ENCODE assay signal across 27 cellular contexts in the genomic region with DNA sequence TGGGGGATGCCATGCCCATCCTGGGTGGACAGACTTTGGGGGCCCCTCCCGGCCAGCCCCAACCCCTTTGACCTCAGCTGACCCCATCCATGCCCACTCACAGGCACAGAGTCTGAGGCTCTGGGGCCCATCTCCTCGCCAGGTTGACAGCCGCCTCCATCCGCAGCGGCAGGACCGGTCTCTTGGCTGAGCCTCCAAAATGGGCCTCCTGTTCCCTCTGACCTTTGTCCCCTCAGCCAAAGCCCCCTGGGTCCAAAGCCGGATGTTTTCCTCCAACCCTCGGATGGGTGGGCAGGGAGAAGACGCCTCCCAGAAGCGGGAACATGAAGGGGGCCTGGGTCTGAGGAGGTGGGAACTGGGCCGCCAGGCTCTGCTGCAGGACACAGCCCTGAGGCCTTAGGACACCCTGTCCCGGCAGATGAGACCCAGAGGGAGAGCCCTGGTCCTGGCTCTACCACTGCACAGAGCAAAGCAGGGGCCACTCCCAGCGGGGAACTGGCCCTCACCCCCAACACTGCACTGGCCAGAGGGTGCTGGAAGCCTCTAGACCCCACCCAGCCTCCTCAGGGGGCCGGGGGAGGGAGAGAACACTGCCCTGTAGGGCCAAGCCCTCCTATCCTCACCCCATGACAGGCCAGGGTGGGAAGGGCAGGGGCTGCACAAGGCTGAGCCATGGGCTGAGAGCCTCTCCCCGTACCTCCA. TPM values are rescaled to one million over a fixed set of nuclear protein-coding genes. Genes with fewer than 3 reads are reported as not detected.
DNase-seq lines count a peak whose midpoint lies in the region; ATAC-seq and TF ChIP-seq lines count a peak whose summit lies in the region.
"Had no signal": no experiment of that assay in that cellular context is flagged by ENCODE, and none has a peak within 500 bp of the region (broad histone marks: within the 10 kb centered on the region; RNA-seq: fewer than 3 reads in every experiment).

No MANE protein-coding gene starts in this region.

- H3K36me3 ChIP-seq in left ventricle myocardium inferior, result peaks cover 41% of the 10 kb centered on the region
- peaks cover 50% of the 10 kb centered on the region for H3K36me3 ChIP-seq in thoracic aorta

- POLR2A ChIA-PET in activated naive CD8-positive, alpha-beta T cell treated with anti-CD3 and anti-CD28 coated beads, Interleukin-2, amount 10 ng/mL, durations not matched to agents 7 days and 5 days (lab: Charles Lee), result no interaction called here

- no peaks in the 10 kb centered on the region for H3K9me3 ChIP-seq in left ventricle myocardium inferior (replicated peaks)
- H3K9me3 ChIP-seq in thoracic aorta, result no peaks in the 10 kb centered on the region
- H3K9me3 ChIP-seq: heart right ventricle, testis had no signal

- H3K4me3 Mint-ChIP-seq in activated naive CD8-positive, alpha-beta T cell treated with anti-CD3 and anti-CD28 coated beads, Interleukin-2, amount 10 ng/mL, durations not matched to agents 7 days and 5 days, result no peak overlapping the region
- no peak overlapping the region for H3K4me3 Mint-ChIP-seq in activated naive CD8-positive, alpha-beta T cell treated with anti-CD3 and anti-CD28 coated beads, Interleukin-2, amount 50 U/mL, for 24 hours
- no peak overlapping the region for H3K4me3 Mint-ChIP-seq in activated T-helper 17 cell treated with anti-CD3 and anti-CD28 coated beads, Interleukin-2, amount 50 U/mL, for 72 hours
- H3K4me3 Mint-ChIP-seq: activated CD8-positive, alpha-beta T cell treated with anti-CD3 and anti-CD28 coated beads for 36 hours; CD4-positive, alpha-beta memory T cell; nephron had no signal

- H3K27me3 Mint-ChIP-seq in activated naive CD8-positive, alpha-beta T cell treated with anti-CD3 and anti-CD28 coated beads, Interleukin-2, amount 10 ng/mL, durations not matched to agents 7 days and 5 days, result no peaks in the 10 kb centered on the region
- no peaks in the 10 kb centered on the region for H3K27me3 Mint-ChIP-seq in activated naive CD8-positive, alpha-beta T cell treated with anti-CD3 and anti-CD28 coated beads, Interleukin-2, amount 50 U/mL, for 24 hours
- no peaks in the 10 kb centered on the region for H3K27me3 Mint-ChIP-seq in activated T-helper 17 cell treated with anti-CD3 and anti-CD28 coated beads, Interleukin-2, amount 50 U/mL, for 72 hours
- H3K27me3 Mint-ChIP-seq: activated CD8-positive, alpha-beta T cell treated with anti-CD3 and anti-CD28 coated beads for 36 hours had no signal

- no peak overlapping the region for H3K27ac ChIP-seq in left ventricle myocardium inferior (replicated peaks)
- H3K27ac ChIP-seq in thoracic aorta, result peak overlapping the region; percentile 46 to 49
- H3K27ac ChIP-seq: brain microvascular endothelial cell, heart right ventricle, testis had no signal

- no peak overlapping the region for H3K27ac Mint-ChIP-seq in activated naive CD8-positive, alpha-beta T cell treated with anti-CD3 and anti-CD28 coated beads, Interleukin-2, amount 10 ng/mL, durations not matched to agents 7 days and 5 days
- no peak overlapping the region for H3K27ac Mint-ChIP-seq in activated naive CD8-positive, alpha-beta T cell treated with anti-CD3 and anti-CD28 coated beads, Interleukin-2, amount 50 U/mL, for 24 hours
- no peak overlapping the region for H3K27ac Mint-ChIP-seq in activated T-helper 17 cell treated with anti-CD3 and anti-CD28 coated beads, Interleukin-2, amount 50 U/mL, for 72 hours
- H3K27ac Mint-ChIP-seq: activated CD8-positive, alpha-beta T cell treated with anti-CD3 and anti-CD28 coated beads for 36 hours; CD4-positive, alpha-beta memory T cell; nephron had no signal

- no peaks in the 10 kb centered on the region for H3K4me1 Mint-ChIP-seq in activated naive CD8-positive, alpha-beta T cell treated with anti-CD3 and anti-CD28 coated beads, Interleukin-2, amount 10 ng/mL, durations not matched to agents 7 days and 5 days
- no peaks in the 10 kb centered on the region for H3K4me1 Mint-ChIP-seq in activated naive CD8-positive, alpha-beta T cell treated with anti-CD3 and anti-CD28 coated beads, Interleukin-2, amount 50 U/mL, for 24 hours
- peaks cover 5% of the 10 kb centered on the region for H3K4me1 Mint-ChIP-seq in activated T-helper 17 cell treated with anti-CD3 and anti-CD28 coated beads, Interleukin-2, amount 50 U/mL, for 72 hours
- H3K4me1 Mint-ChIP-seq: CD4-positive, alpha-beta memory T cell had no signal

- H3K9me3 Mint-ChIP-seq in activated naive CD8-positive, alpha-beta T cell treated with anti-CD3 and anti-CD28 coated beads, Interleukin-2, amount 10 ng/mL, durations not matched to agents 7 days and 5 days, result no peaks in the 10 kb centered on the region
- H3K9me3 Mint-ChIP-seq in activated naive CD8-positive, alpha-beta T cell treated with anti-CD3 and anti-CD28 coated beads, Interleukin-2, amount 50 U/mL, for 24 hours, result no peaks in the 10 kb centered on the region
- no peaks in the 10 kb centered on the region for H3K9me3 Mint-ChIP-seq in activated T-helper 17 cell treated with anti-CD3 and anti-CD28 coated beads, Interleukin-2, amount 50 U/mL, for 72 hours
- H3K9me3 Mint-ChIP-seq: activated CD8-positive, alpha-beta T cell treated with anti-CD3 and anti-CD28 coated beads for 36 hours; CD4-positive, alpha-beta memory T cell; nephron had no signal

- H3K4me3 ChIP-seq in left ventricle myocardium inferior, result no peak overlapping the region
- no peak overlapping the region for H3K4me3 ChIP-seq in thoracic aorta
- H3K4me3 ChIP-seq: heart right ventricle, testis had no signal

- no peaks in the 10 kb centered on the region for H3K27me3 ChIP-seq in left ventricle myocardium inferior (ENCODE audit: low read depth)
- no peaks in the 10 kb centered on the region for H3K27me3 ChIP-seq in thoracic aorta (replicated peaks; ENCODE audit: insufficient read depth)
- H3K27me3 ChIP-seq: brain microvascular endothelial cell, heart right ventricle, testis had no signal

- peak; percentile 26 for DNase-seq in activated naive CD8-positive, alpha-beta T cell treated with anti-CD3 and anti-CD28 coated beads, Interleukin-2, amount 10 ng/mL, durations not matched to agents 7 days and 5 days
- DNase-seq in activated naive CD8-positive, alpha-beta T cell treated with anti-CD3 and anti-CD28 coated beads, Interleukin-2, amount 50 U/mL, for 24 hours, result no peak
- DNase-seq in left ventricle myocardium inferior, result peak; percentile 7
- peak; percentile 59 for DNase-seq in mesenteric fat pad (ENCODE audit: low spot score)
- DNase-seq in thoracic aorta (ENCODE audit: low spot score), result no peak
- DNase-seq: 8988T; activated CD4-positive, alpha-beta T cell treated with anti-CD3 and anti-CD28 coated beads for 1 hour; activated CD8-positive, alpha-beta T cell treated with anti-CD3 and anti-CD28 coated beads for 36 hours; activated effector memory CD4-positive, alpha-beta T cell treated with Interleukin-2 at 50 U/mL for 16 hours; brain microvascular endothelial cell; CD4-positive, alpha-beta memory T cell; effector memory CD4-positive, alpha-beta T cell; erythroblast; Kasumi-1; MV-4-11; NCI-H1694; NCI-H446 treated with DMSO at 0.1 percent for 48 hours; stimulated activated CD4-positive, alpha-beta T cell treated with anti-CD3 and anti-CD28 coated beads, Interleukin-15, amount 100 ng/mL, for 24 hours; stimulated activated naive CD4-positive, alpha-beta T cell treated with Interleukin-2 at 50 U/mL for 16 hours; T-helper 2 cell; testis had no signal

- ATAC-seq in activated naive CD8-positive, alpha-beta T cell treated with anti-CD3 and anti-CD28 coated beads, Interleukin-2, amount 10 ng/mL, durations not matched to agents 7 days and 5 days (ENCODE audit: low read depth), result no peak
- no peak for ATAC-seq in activated naive CD8-positive, alpha-beta T cell treated with anti-CD3 and anti-CD28 coated beads, Interleukin-2, amount 50 U/mL, for 24 hours
- ATAC-seq in thoracic aorta (ENCODE audit: insufficient number of reproducible peaks, low FRiP score, low read depth), result no peak
- ATAC-seq in GM21528 (IDR thresholded peaks at IDR 0.05; ENCODE audit: low FRiP score, unreplicated experiment), result no peak
- ATAC-seq in activated T-helper 17 cell treated with anti-CD3 and anti-CD28 coated beads, Interleukin-2, amount 50 U/mL, for 72 hours (replicated peaks), result no peak
- ATAC-seq in HG02870 (IDR thresholded peaks at IDR 0.05; ENCODE audit: unreplicated experiment), result no peak
- ATAC-seq: activated CD8-positive, alpha-beta T cell treated with anti-CD3 and anti-CD28 coated beads for 36 hours; heart right ventricle; left lobe of liver had no signal

- intact Hi-C loops in left ventricle myocardium inferior (cut with micrococcal nuclease), result no loop called here

- TF ChIP-seq CTCF in left ventricle myocardium inferior (IDR thresholded peaks at IDR 0.05; ENCODE audit: borderline replicate concordance), result no peak
- TF ChIP-seq CTCF in thoracic aorta (IDR thresholded peaks at IDR 0.05), result no peak

- no peaks in the 10 kb centered on the region for H3K36me3 Mint-ChIP-seq in activated naive CD8-positive, alpha-beta T cell treated with anti-CD3 and anti-CD28 coated beads, Interleukin-2, amount 10 ng/mL, durations not matched to agents 7 days and 5 days
- H3K36me3 Mint-ChIP-seq in activated naive CD8-positive, alpha-beta T cell treated with anti-CD3 and anti-CD28 coated beads, Interleukin-2, amount 50 U/mL, for 24 hours (ENCODE audit: low read depth), result peaks cover 7% of the 10 kb centered on the region
- H3K36me3 Mint-ChIP-seq in activated T-helper 17 cell treated with anti-CD3 and anti-CD28 coated beads, Interleukin-2, amount 50 U/mL, for 72 hours (ENCODE audit: low read depth), result peaks cover 49% of the 10 kb centered on the region
- H3K36me3 Mint-ChIP-seq: CD4-positive, alpha-beta memory T cell had no signal

- H3K4me1 ChIP-seq in left ventricle myocardium inferior (peaks cover 29% of the 10 kb centered on the region), thoracic aorta (ENCODE audit: control insufficient read depth in 1 of 2, low read depth in 2 of 2) (peaks cover 37 to 79% of the 10 kb centered on the region in 2 donors)
- H3K4me1 ChIP-seq: testis had no signal

RNA-seq across cellular contexts. Expression of a gene that starts 12.6 kb away (rescaled TPM):
- under 1 TPM; 0.23 to 0.53 TPM for total RNA-seq in activated naive CD8-positive, alpha-beta T cell treated with anti-CD3 and anti-CD28 coated beads, Interleukin-2, amount 10 ng/mL, durations not matched to agents 7 days and 5 days
- 26.0 TPM for total RNA-seq in left ventricle myocardium inferior
- total RNA-seq in mesenteric fat pad, result 19.7 TPM
- 100 to 1,000 TPM; 175 to 219 TPM for total RNA-seq in thoracic aorta
- total RNA-seq in activated T-helper 17 cell treated with anti-CD3 and anti-CD28 coated beads, Interleukin-2, amount 50 U/mL, for 72 hours, result 10 to 100 TPM; 11.9 to 28.1 TPM

Comparison
In these comparisons a context has a peak if more than half of its experiments do, and no peak if none do; other contexts are left out.
1. DNase-seq: peak in activated naive CD8-positive, alpha-beta T cell treated with anti-CD3 and anti-CD28 coated beads, Interleukin-2, amount 10 ng/mL, durations not matched to agents 7 days and 5 days (single experiment), left ventricle myocardium inferior (single experiment) and mesenteric fat pad (single experiment); none in activated naive CD8-positive, alpha-beta T cell treated with anti-CD3 and anti-CD28 coated beads, Interleukin-2, amount 50 U/mL, for 24 hours (single experiment) and thoracic aorta (single experiment).
2. RNA of a gene that starts 12.6 kb away (total RNA-seq): 175 to 219 TPM in thoracic aorta, 11.9 to 28.1 TPM in activated T-helper 17 cell treated with anti-CD3 and anti-CD28 coated beads, Interleukin-2, amount 50 U/mL, for 72 hours, 26.0 TPM in left ventricle myocardium inferior (single experiment) and 19.7 TPM in mesenteric fat pad (single experiment); 0.23 to 0.53 TPM in activated naive CD8-positive, alpha-beta T cell treated with anti-CD3 and anti-CD28 coated beads, Interleukin-2, amount 10 ng/mL, durations not matched to agents 7 days and 5 days; every median in the first group is over 4 times any median in the second.